In the genomic region with DNA sequence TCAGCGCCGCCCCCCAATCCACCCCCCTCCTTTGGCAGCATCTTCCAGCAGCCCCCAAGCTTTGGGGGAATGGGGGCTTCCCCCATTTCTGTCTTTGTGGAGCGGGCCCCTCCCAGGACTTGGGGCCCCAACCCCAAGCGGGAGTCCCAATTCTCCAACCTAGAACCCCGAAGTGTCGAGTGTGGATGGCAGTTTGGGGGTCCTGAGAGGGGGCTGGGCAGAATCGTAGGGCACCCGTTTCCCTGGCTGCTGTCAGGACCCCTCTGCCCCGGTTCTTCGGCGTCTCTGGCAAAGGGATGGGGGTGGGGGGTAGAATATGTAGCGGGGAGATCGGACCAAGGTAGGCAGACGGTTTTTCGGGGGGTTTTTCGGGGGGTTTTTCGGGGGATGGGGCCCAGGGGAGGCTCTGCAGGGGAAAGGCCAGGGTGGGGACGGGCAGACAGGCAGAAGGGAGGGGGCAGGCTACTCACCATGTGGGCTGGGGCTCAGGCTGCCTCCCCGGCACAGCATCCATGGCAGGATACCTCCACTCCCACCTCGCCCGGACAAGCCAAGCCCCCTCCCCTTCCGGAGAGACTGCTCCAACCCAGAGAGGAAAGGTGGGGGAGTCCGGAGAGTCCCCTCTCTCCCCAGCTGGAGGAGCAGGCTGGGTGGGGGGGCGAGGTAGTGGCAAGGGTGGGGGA, we compare ENCODE assay signal across 12 cellular contexts. TPM values are rescaled to one million over a fixed set of nuclear protein-coding genes. Genes with fewer than 3 reads are reported as not detected.
A peak's percentile ranks its signal among the peaks of the same experiment; 100 is the strongest.
DNase-seq lines count a peak whose midpoint lies in the region; ATAC-seq and TF ChIP-seq lines count a peak whose summit lies in the region.
"Had no signal": no experiment of that assay in that cellular context is flagged by ENCODE, and none has a peak within 500 bp of the region (broad histone marks: within the 10 kb centered on the region; RNA-seq: fewer than 3 reads in every experiment).

No MANE protein-coding gene starts in this region.

- intact Hi-C loops in breast epithelium (cut with DNase I; ENCODE audit: low total_unique reads) (no loop called here), mammary epithelial cell (cut with micrococcal nuclease) (no loop called here)

- TF ChIP-seq CTCF in breast epithelium (IDR thresholded peaks at IDR 0.05) (no peak), mammary epithelial cell (conservative IDR thresholded peaks at IDR 0.05 in 1 of 2, IDR thresholded peaks at IDR 0.05 in 1 of 2; ENCODE audit: extremely low read depth in 1 of 2, insufficient read depth in 1 of 2, low read depth in 1 of 2, low read length in 2 of 2) (no peak), WERI-Rb-1 (IDR thresholded peaks at IDR 0.05; ENCODE audit: low read depth, low read length) (no peak), omental fat pad (IDR thresholded peaks at IDR 0.05) (no peak)

- dilution Hi-C loops in mammary epithelial cell (cut with HindIII; ENCODE audit: low sequenced_read_pairs), result no loop called here

- no peak for TF ChIP-seq POLR2A in breast epithelium (IDR thresholded peaks at IDR 0.05)

- WGBS in mammary epithelial cell (ENCODE audit: low coverage, missing lambda C conversion rate), result 27% methylated on average over 3 of the region's 24 CpGs

- H3K79me2 ChIP-seq in mammary epithelial cell (ENCODE audit: insufficient read depth, low read length), result no peaks in the 10 kb centered on the region

- DNase-seq in breast epithelium (ENCODE audit: low spot score in 2 of 2), result no peak
- DNase-seq in mammary epithelial cell, result no peak
- DNase-seq in WERI-Rb-1, result no peak
- DNase-seq in substantia nigra (lab: John Stamatoyannopoulos, UW), result peak in 1 of 49 donors; percentile 49
- DNase-seq in omental fat pad (ENCODE audit: low spot score), result no peak
- DNase-seq in EL, result no peak
- DNase-seq: activated naive CD4-positive, alpha-beta T cell; DMS79 had no signal

- H2AFZ ChIP-seq in mammary epithelial cell (ENCODE audit: low read depth, low read length), result no peak overlapping the region

- H3K4me3 ChIP-seq in breast epithelium (peak overlapping the region in 2 of 3 donors; percentile 46 to 66), mammary epithelial cell (replicated peaks in 1 of 3; ENCODE audit: insufficient read depth in 1 of 3, low read depth in 2 of 3, low read length in 3 of 3) (no peak overlapping the region), WERI-Rb-1 (ENCODE audit: low read depth, low read length) (peak overlapping the region; percentile 63), iPS-20b (ENCODE audit: low read length) (peak overlapping the region; percentile 78; the same call in 1 of the 2 replicates)

- H3K27me3 ChIP-seq in breast epithelium (peaks cover 12 to 26% of the 10 kb centered on the region in 2 donors), mammary epithelial cell (ENCODE audit: insufficient read depth, low read length) (peaks cover 31% of the 10 kb centered on the region), WERI-Rb-1 (ENCODE audit: insufficient read depth, low read depth, severe bottlenecking) (peaks cover 5% of the 10 kb centered on the region), iPS-20b (ENCODE audit: insufficient read depth, low read length) (peaks cover 58% of the 10 kb centered on the region)

- H3K4me1 ChIP-seq in breast epithelium (peaks cover 0 to 4% of the 10 kb centered on the region in 2 donors), mammary epithelial cell (ENCODE audit: insufficient read depth, low read length) (peaks cover 3% of the 10 kb centered on the region), iPS-20b (ENCODE audit: insufficient read depth, low read length) (peaks cover 7% of the 10 kb centered on the region; the same call in 1 of the 2 replicates)

- no peaks in the 10 kb centered on the region for H3K9me3 ChIP-seq in breast epithelium
- no peaks in the 10 kb centered on the region for H3K9me3 ChIP-seq in mammary epithelial cell (replicated peaks; ENCODE audit: insufficient read depth, low read length)
- H3K9me3 ChIP-seq in WERI-Rb-1 (ENCODE audit: severe bottlenecking), result no peaks in the 10 kb centered on the region
- no peaks in the 10 kb centered on the region for H3K9me3 ChIP-seq in iPS-20b (ENCODE audit: insufficient read depth, low read depth, low read length)
- H3K9me3 ChIP-seq: upper lobe of left lung had no signal

- H3K4me2 ChIP-seq in mammary epithelial cell (ENCODE audit: insufficient read depth, low read depth, low read length), result no peak overlapping the region

- CTCF ChIA-PET in mammary epithelial cell (lab: Charles Lee; ENCODE audit: low non-redundant PET), result interaction anchor here (0.7 kb wide), 1 partner anchor 11 kb away, joined by 10 read pairs; no protein-coding TSS in a partner anchor

- no TSS peak for BruUV-seq in mammary epithelial cell (replicated peaks; lab: Mats Ljungman, UMichigan)

- H3K36me3 ChIP-seq in breast epithelium (no peaks in the 10 kb centered on the region), mammary epithelial cell (ENCODE audit: insufficient read depth, low read length) (no peaks in the 10 kb centered on the region), WERI-Rb-1 (no peaks in the 10 kb centered on the region), iPS-20b (ENCODE audit: insufficient read depth, low read depth, low read length) (no peaks in the 10 kb centered on the region; the same call in 1 of the 2 replicates)
- H3K36me3 ChIP-seq: upper lobe of left lung had no signal

- in situ Hi-C loops in mammary epithelial cell (cut with MboI; ENCODE audit: low sequenced_read_pairs in 2 of 2), result no loop called here

- ATAC-seq in omental fat pad (ENCODE audit: low FRiP score) (no peak), HG03045 (IDR thresholded peaks at IDR 0.05; ENCODE audit: unreplicated experiment) (no peak)

- no peaks in the 10 kb centered on the region for H4K20me1 ChIP-seq in mammary epithelial cell (ENCODE audit: insufficient read depth, low read length)

- no peak overlapping the region for H3K9ac ChIP-seq in mammary epithelial cell (ENCODE audit: insufficient read depth, low read length)
- H3K9ac ChIP-seq in iPS-20b (ENCODE audit: low read depth, low read length), result peak overlapping the region; percentile 74; the same call in 1 of the 2 replicates

- H3K27ac ChIP-seq in breast epithelium, result no peak overlapping the region
- no peak overlapping the region for H3K27ac ChIP-seq in mammary epithelial cell (ENCODE audit: insufficient read depth, low read depth, low read length)
- no peak overlapping the region for H3K27ac ChIP-seq in WERI-Rb-1
- no peak overlapping the region for H3K27ac ChIP-seq in iPS-20b (ENCODE audit: low read length)
- H3K27ac ChIP-seq in substantia nigra (ENCODE audit: low read depth, low read length, poor library complexity, severe bottlenecking), result peak overlapping the region; percentile 26
- H3K27ac ChIP-seq: upper lobe of left lung had no signal

RNA-seq across cellular contexts. Expression of a gene that starts 0.7 kb away (rescaled TPM):
- total RNA-seq in breast epithelium (under 1 TPM; 0.66 to 0.96 (median 0.73) TPM), mammary epithelial cell (under 1 TPM in 1 of 2 donors, not detected in 1; 0.16 TPM), omental fat pad (1 to 10 TPM in 2 of 4 donors, under 1 TPM in 2; 0.56 to 1.2 (median 0.90) TPM)
- 0.01 TPM for polyA plus RNA-seq in mammary epithelial cell
- polyA minus RNA-seq in mammary epithelial cell, result not detected
- total RNA-seq: renal cortical epithelial cell had no signal

RNA-seq across cellular contexts. Expression of a gene that starts 10.3 kb away (rescaled TPM):
- 100 to 1,000 TPM in 2 of 3 donors, 10 to 100 TPM in 1; 30.9 to 172 (median 149) TPM for total RNA-seq in breast epithelium
- total RNA-seq in mammary epithelial cell, result 100 to 1,000 TPM in 1 of 2 donors, 10 to 100 TPM in 1; 54.7 to 132 TPM
- 129 TPM for polyA plus RNA-seq in mammary epithelial cell
- 144 TPM for polyA minus RNA-seq in mammary epithelial cell
- 10 to 100 TPM; 49.5 to 72.9 (median 58.0) TPM for total RNA-seq in omental fat pad

RNA-seq across cellular contexts. Expression of a gene that starts 21.8 kb away (rescaled TPM):
- total RNA-seq in breast epithelium (10 to 100 TPM; 13.6 to 22.1 (median 21.0) TPM), mammary epithelial cell (10 to 100 TPM; 10.7 to 10.8 TPM), omental fat pad (10 to 100 TPM; 12.5 to 19.6 (median 16.7) TPM)
- 6.5 TPM for polyA plus RNA-seq in mammary epithelial cell
- polyA minus RNA-seq in mammary epithelial cell, result 30.6 TPM

RNA-seq across cellular contexts. Expression of a gene that starts 26.3 kb away (rescaled TPM):
- total RNA-seq in breast epithelium (1 to 10 TPM in 1 of 3 donors, under 1 TPM in 2; 0.48 to 1.2 (median 0.66) TPM), mammary epithelial cell (1 to 10 TPM in 1 of 2 donors, under 1 TPM in 1; 0.17 to 1.7 TPM), omental fat pad (1 to 10 TPM in 1 of 4 donors, under 1 TPM in 3; 0.63 to 1.8 (median 0.73) TPM)
- polyA plus RNA-seq in mammary epithelial cell, result 0.06 TPM
- 0.88 TPM for polyA minus RNA-seq in mammary epithelial cell

RNA-seq across cellular contexts. Expression of a gene that starts 58.3 kb away (rescaled TPM):
- total RNA-seq in breast epithelium, result 1 to 10 TPM in 2 of 3 donors, not detected in 1; 4.6 to 9.4 TPM
- under 1 TPM in 1 of 2 donors, not detected in 1; 0.89 TPM for total RNA-seq in mammary epithelial cell
- polyA plus RNA-seq in mammary epithelial cell, result 0.46 TPM
- not detected for polyA minus RNA-seq in mammary epithelial cell
- total RNA-seq in omental fat pad, result under 1 TPM in 1 of 4 donors, not detected in 3; 0.24 TPM

Comparison
In these comparisons a context has a peak if more than half of its experiments do, and no peak if none do; other contexts are left out.
1. H3K4me3 ChIP-seq: peak in breast epithelium (2 of 3), WERI-Rb-1 (single experiment) and iPS-20b (single experiment); none in mammary epithelial cell (0 of 3).